ENCODE assay signal across 14 cellular contexts in genomic region chr6:162964703-162965140, GRCh38.
DNase-seq lines count a peak whose midpoint lies in the region; ATAC-seq and TF ChIP-seq lines count a peak whose summit lies in the region.
"Had no signal": no experiment of that assay in that cellular context is flagged by ENCODE, and none has a peak within 500 bp of the region (broad histone marks: within the 10 kb centered on the region; RNA-seq: fewer than 3 reads in every experiment).

No MANE protein-coding gene starts in this region.

- TF ChIP-seq CTCF in brain microvascular endothelial cell (IDR thresholded peaks at IDR 0.05; ENCODE audit: low read depth, low read length, missing control alignments), result no peak

- H3K36me3 ChIP-seq in brain microvascular endothelial cell (replicated peaks), result no peaks in the 10 kb centered on the region
- H3K36me3 ChIP-seq: uterus had no signal

- H3K27me3 ChIP-seq in brain microvascular endothelial cell (replicated peaks), result no peaks in the 10 kb centered on the region
- H3K27me3 ChIP-seq: uterus had no signal

- peak; percentile 96 for DNase-seq in A172 (ENCODE audit: low spot score)
- DNase-seq in HS-5 (ENCODE audit: low read depth), result peak; percentile 100
- peak; percentile 99 for DNase-seq in brain microvascular endothelial cell
- DNase-seq in kidney tubule cell (ENCODE audit: low spot score), result peak; percentile 88
- DNase-seq in NCI-H1930 (lab: John Stamatoyannopoulos, UW), result no peak
- DNase-seq: activated gamma-delta T cell treated with Interleukin-2 at 50 U/mL for 16 hours, foreskin melanocyte, H9, naive B cell had no signal

- no peak overlapping the region for H3K4me3 ChIP-seq in brain microvascular endothelial cell (ENCODE audit: low read depth, low read length)
- H3K4me3 ChIP-seq: uterus had no signal

- H3K27ac ChIP-seq in brain microvascular endothelial cell, result peak overlapping the region; percentile 56
- H3K27ac ChIP-seq: uterus, VCaP had no signal

- ATAC-seq in GM18519 (IDR thresholded peaks at IDR 0.05; ENCODE audit: low FRiP score, unreplicated experiment) (no peak), HG03378 (IDR thresholded peaks at IDR 0.05; ENCODE audit: unreplicated experiment) (no peak), HG02884 (IDR thresholded peaks at IDR 0.05; ENCODE audit: unreplicated experiment) (no peak)

- in situ Hi-C loops in brain microvascular endothelial cell (cut with HindIII; ENCODE audit: low pct_ligation_motif_present, low sequenced_read_pairs), result no loop called here

Comparison
In these comparisons a context has a peak if more than half of its experiments do, and no peak if none do; other contexts are left out.
1. DNase-seq: peak in A172 (single experiment), HS-5 (single experiment), brain microvascular endothelial cell (single experiment) and kidney tubule cell (single experiment); none in NCI-H1930 (0 of 2).